29 cellular contexts compared by ENCODE assay signal in genomic region chr6:43503443-43503842, GRCh38. TPM values are rescaled to one million over a fixed set of nuclear protein-coding genes. Genes with fewer than 3 reads are reported as not detected.
A peak's percentile ranks its signal among the peaks of the same experiment; 100 is the strongest.
DNase-seq lines count a peak whose midpoint lies in the region; ATAC-seq, FAIRE-seq and TF ChIP-seq lines count a peak whose summit lies in the region.
"Had no signal": no experiment of that assay in that cellular context is flagged by ENCODE, and none has a peak within 500 bp of the region (broad histone marks: within the 10 kb centered on the region; RNA-seq: fewer than 3 reads in every experiment).

No MANE protein-coding gene starts in this region.

- no peak overlapping the region for H3K4me3 Mint-ChIP-seq in activated CD4-positive, alpha-beta T cell treated with anti-CD3 and anti-CD28 coated beads, Interleukin-2, amount 10 ng/mL, durations not matched to agents 24 days and 14 days
- H3K4me3 Mint-ChIP-seq in CD4-positive, alpha-beta memory T cell, result no peak overlapping the region
- H3K4me3 Mint-ChIP-seq in nephron progenitor cell, result no peak overlapping the region
- H3K4me3 Mint-ChIP-seq: B cell; CD8-positive, alpha-beta memory T cell had no signal

- H3K27ac ChIP-seq in CD4-positive, alpha-beta memory T cell (ENCODE audit: low read depth, low read length), result no peak overlapping the region
- H3K27ac ChIP-seq in K562 (ENCODE audit: extremely low read depth, low read depth, low read length), result no peak overlapping the region
- H3K27ac ChIP-seq: 22Rv1, C4-2B, SJSA1 had no signal

- H3K27me3 ChIP-seq in CD4-positive, alpha-beta memory T cell (ENCODE audit: insufficient read depth, low read length), result no peaks in the 10 kb centered on the region
- H3K27me3 ChIP-seq in K562 (ENCODE audit: control insufficient read depth in 2 of 2, insufficient read depth in 2 of 2, low read length in 2 of 2), result no peaks in the 10 kb centered on the region
- H3K27me3 ChIP-seq: SJSA1 had no signal

- CTCF ChIA-PET in CD4-positive, alpha-beta memory T cell (lab: Charles Lee; ENCODE audit: partially characterized antibody), result interaction anchor here (0.8 to 8.5 kb wide), 5 partner anchors 10 to 236 kb away, joined by 3 to 108 read pairs (median 3); no protein-coding TSS in a partner anchor
- CTCF ChIA-PET in K562 (lab: Yijun Ruan, JAX; ENCODE audit: low intra/inter-chr PET ratio), result no interaction called here

- BruUV-seq in K562 (replicated peaks; lab: Mats Ljungman, UMichigan), result TSS peak; percentile 21

- H3K36me3 Mint-ChIP-seq in activated CD4-positive, alpha-beta T cell treated with anti-CD3 and anti-CD28 coated beads, Interleukin-2, amount 10 ng/mL, durations not matched to agents 24 days and 14 days (ENCODE audit: low read depth), result peaks cover 37% of the 10 kb centered on the region
- H3K36me3 Mint-ChIP-seq in CD4-positive, alpha-beta memory T cell, result peaks cover 42 to 66% of the 10 kb centered on the region in 2 donors
- H3K36me3 Mint-ChIP-seq in nephron progenitor cell (ENCODE audit: low read depth), result peaks cover 30% of the 10 kb centered on the region

- no peak for TF ChIP-seq RAD21 in K562 (CRISPR knock-in tag; conservative IDR thresholded peaks at IDR 0.05 in 1 of 2, IDR thresholded peaks at IDR 0.05 in 1 of 2)

- in situ Hi-C loops in K562 (cut with MboI), result no loop called here

- peaks cover 8% of the 10 kb centered on the region; the same call in 1 of the 2 replicates for H4K20me1 ChIP-seq in K562 (replicated peaks; ENCODE audit: control insufficient read depth, insufficient read depth, low read length)

- intact Hi-C loops in activated CD4-positive, alpha-beta T cell treated with anti-CD3 and anti-CD28 coated beads, Interleukin-2, amount 10 ng/mL, durations not matched to agents 24 days and 14 days (cut with micrococcal nuclease), result no loop called here
- intact Hi-C loops in CD4-positive, alpha-beta memory T cell (cut with micrococcal nuclease), result no loop called here
- intact Hi-C loops in K562 (cut with micrococcal nuclease), result no loop called here

- H3K9ac ChIP-seq in K562 (ENCODE audit: insufficient read depth in 1 of 2, low read depth in 2 of 2, low read length in 2 of 2), result 0 out of 4 replicates have a peak overlapping the region, but pooled peaks of 1 of the 2 experiments have one; percentile 6

- 85% methylated on average over 8 of the region's 8 CpGs for WGBS in K562 (ENCODE audit: insufficient coverage, low coverage, missing lambda C conversion rate)

- no peak for DNase-seq in activated CD4-positive, alpha-beta T cell treated with anti-CD3 and anti-CD28 coated beads, Interleukin-2, amount 10 ng/mL, durations not matched to agents 24 days and 14 days
- DNase-seq in activated CD4-positive, alpha-beta T cell treated with anti-CD3 and anti-CD28 coated beads, Interleukin-2, amount 50 U/mL, for 48 hours, result no peak
- no peak for DNase-seq in CD4-positive, alpha-beta memory T cell
- DNase-seq in K562 (ENCODE audit: extremely low read depth in 1 of 4, low spot score in 3 of 4), result no peak
- no peak for DNase-seq in nephron progenitor cell
- no peak for DNase-seq in NCI-H69 (lab: John Stamatoyannopoulos, UW)
- DNase-seq in SHP77 (lab: John Stamatoyannopoulos, UW), result no peak
- DNase-seq: Calu3; CD8-positive, alpha-beta memory T cell; DMS79 treated with DMSO at 0.1 percent for 48 hours; GF-D8; GOT3; Karpas-422; MV-4-11; NCI-H1105; NCI-H1436 treated with DMSO at 0.1 percent for 48 hours; NCI-H187 treated with DMSO at 0.1 percent for 48 hours; NCI-H2171 treated with DMSO at 0.1 percent for 48 hours; NCI-H524; NCI-H82; NK-92 treated with Interleukin-12 subunit alpha and Interleukin-12 subunit beta, amount 100 ng/mL, for 24 hours; PC-3 had no signal

- peaks cover 10% of the 10 kb centered on the region for H3K27me3 Mint-ChIP-seq in activated CD4-positive, alpha-beta T cell treated with anti-CD3 and anti-CD28 coated beads, Interleukin-2, amount 10 ng/mL, durations not matched to agents 24 days and 14 days
- H3K27me3 Mint-ChIP-seq in CD4-positive, alpha-beta memory T cell, result peaks cover 2 to 5% of the 10 kb centered on the region in 2 donors
- peaks cover 10% of the 10 kb centered on the region for H3K27me3 Mint-ChIP-seq in nephron progenitor cell (ENCODE audit: low read depth, poor library complexity)
- H3K27me3 Mint-ChIP-seq: B cell had no signal

- no peak for TF ChIP-seq EP300 in K562 (IDR thresholded peaks at IDR 0.05; ENCODE audit: low read length)

- no peak for FAIRE-seq in K562 (lab: Jason Lieb, UNC)
- FAIRE-seq: GM12891 had no signal

- ATAC-seq in K562 (no peak), GM21360 (IDR thresholded peaks at IDR 0.05; ENCODE audit: unreplicated experiment) (no peak)
- ATAC-seq: PC-3 had no signal

- POLR2A ChIA-PET in CD4-positive, alpha-beta memory T cell (lab: Charles Lee; ENCODE audit: partially characterized antibody), result no interaction called here
- POLR2A ChIA-PET in K562 (lab: Yijun Ruan, JAX), result interaction anchor here (0.6 to 2.2 kb wide), 7 partner anchors 9 to 334 kb away, joined by 3 to 10 read pairs (median 4); no protein-coding TSS in a partner anchor

- no peak for TF ChIP-seq POLR2A in K562 (conservative IDR thresholded peaks at IDR 0.05)

- no peaks in the 10 kb centered on the region for H3K9me1 ChIP-seq in K562 (ENCODE audit: control insufficient read depth, insufficient read depth, low read length)

- H3K4me3 ChIP-seq in CD4-positive, alpha-beta memory T cell (ENCODE audit: low read length in 2 of 2), result no peak overlapping the region
- H3K4me3 ChIP-seq in K562, result no peak overlapping the region
- H3K4me3 ChIP-seq: HAP-1, SJSA1 had no signal

- H3K4me1 Mint-ChIP-seq in activated CD4-positive, alpha-beta T cell treated with anti-CD3 and anti-CD28 coated beads, Interleukin-2, amount 10 ng/mL, durations not matched to agents 24 days and 14 days, result peaks cover under 1% of the 10 kb centered on the region
- peaks cover 2 to 10% (median 3%) of the 10 kb centered on the region in 4 donors for H3K4me1 Mint-ChIP-seq in CD4-positive, alpha-beta memory T cell
- H3K4me1 Mint-ChIP-seq in nephron progenitor cell, result peaks cover 2% of the 10 kb centered on the region

- H3K27ac Mint-ChIP-seq in activated CD4-positive, alpha-beta T cell treated with anti-CD3 and anti-CD28 coated beads, Interleukin-2, amount 10 ng/mL, durations not matched to agents 24 days and 14 days, result peak overlapping the region; percentile 3
- peak overlapping the region in 6 of 7 donors; percentile 15 to 80 (median 56) for H3K27ac Mint-ChIP-seq in CD4-positive, alpha-beta memory T cell
- H3K27ac Mint-ChIP-seq in nephron progenitor cell, result peak overlapping the region; percentile 87
- H3K27ac Mint-ChIP-seq: B cell had no signal

- no peak for TF ChIP-seq CTCF in K562 (IDR thresholded peaks at IDR 0.05 in 2 of 3, conservative IDR thresholded peaks at IDR 0.05 in 1 of 3; ENCODE audit: insufficient read depth in 2 of 3, low read depth in 1 of 3, low read length in 3 of 3)
- no peak for TF ChIP-seq CTCF in nephron progenitor cell (IDR thresholded peaks at IDR 0.05)

- peaks cover 41% of the 10 kb centered on the region for H3K36me3 ChIP-seq in CD4-positive, alpha-beta memory T cell (ENCODE audit: insufficient read depth, low read length)
- peaks cover 70% of the 10 kb centered on the region; the same call in 2 of the 3 replicates for H3K36me3 ChIP-seq in K562 (ENCODE audit: control insufficient read depth, insufficient read depth, low read length)

- H3K79me2 ChIP-seq in K562 (ENCODE audit: control insufficient read depth, insufficient read depth, low read length), result no peaks in the 10 kb centered on the region

- no peaks in the 10 kb centered on the region for H3K9me3 ChIP-seq in CD4-positive, alpha-beta memory T cell (ENCODE audit: control insufficient read depth in 1 of 2, low read length in 2 of 2)
- H3K9me3 ChIP-seq in K562 (replicated peaks; ENCODE audit: control insufficient read depth, insufficient read depth, low read depth, low read length), result no peaks in the 10 kb centered on the region
- H3K9me3 ChIP-seq: HAP-1, SJSA1 had no signal

- peaks cover 4% of the 10 kb centered on the region for H3K4me1 ChIP-seq in CD4-positive, alpha-beta memory T cell (ENCODE audit: insufficient read depth, low read length)
- H3K4me1 ChIP-seq in K562 (replicated peaks in 1 of 2; ENCODE audit: control insufficient read depth in 2 of 2, insufficient read depth in 2 of 2, low read length in 2 of 2), result peaks cover 5 to 22% of the 10 kb centered on the region in 2 experiments; a peak in 4 of 5 replicates
- H3K4me1 ChIP-seq: HAP-1, SJSA1 had no signal

- H2AFZ ChIP-seq in K562 (ENCODE audit: low read depth, low read length), result no peak overlapping the region

- H3K4me2 ChIP-seq in K562 (ENCODE audit: insufficient read depth, low read length), result no peak overlapping the region

- H3K9me3 Mint-ChIP-seq in activated CD4-positive, alpha-beta T cell treated with anti-CD3 and anti-CD28 coated beads, Interleukin-2, amount 10 ng/mL, durations not matched to agents 24 days and 14 days, result no peaks in the 10 kb centered on the region
- H3K9me3 Mint-ChIP-seq in CD4-positive, alpha-beta memory T cell, result no peaks in the 10 kb centered on the region
- H3K9me3 Mint-ChIP-seq in nephron progenitor cell, result no peaks in the 10 kb centered on the region
- H3K9me3 Mint-ChIP-seq: CD8-positive, alpha-beta memory T cell had no signal

RNA-seq across cellular contexts. Expression of gene LRRC73, which starts 6.7 kb away (rescaled TPM):
- 0.14 and 0.51 TPM in 2 replicates for total RNA-seq in activated CD4-positive, alpha-beta T cell treated with anti-CD3 and anti-CD28 coated beads, Interleukin-2, amount 10 ng/mL, durations not matched to agents 24 days and 14 days
- total RNA-seq in CD4-positive, alpha-beta memory T cell, result under 1 TPM; 0.55 to 0.67 TPM
- polyA plus RNA-seq in CD4-positive, alpha-beta memory T cell, result not detected
- total RNA-seq in K562 (2011; cell fraction: chromatin; rRNA removed; ENCODE audit: low replicate concordance), result 0.58 TPM in 1 of 2 replicates, not detected in the other
- total RNA-seq in K562 (2011; cell fraction: nucleolus; rRNA removed), result 0.53 and 0.83 TPM in 2 replicates
- total RNA-seq in K562 (2011; cell fraction: nucleoplasm; rRNA removed), result 0.53 and 0.66 TPM in 2 replicates
- total RNA-seq in K562 (2014; rRNA removed) (0.12 and 0.27 TPM in 2 replicates), K562 (2014; rRNA removed; fragmentation: Illumina TruSeq; extraction: Trizol) (not detected in 2 replicates), K562 (2015; rRNA removed; fragmentation: Illumina TruSeq; extraction: Trizol) (0.07 and 0.11 TPM in 2 replicates), K562 (2021) (0.34 and 0.55 TPM in 2 replicates)
- polyA plus RNA-seq in K562 (2011; rRNA removed) (0.07 and 0.20 TPM in 2 replicates), K562 (2014; fragmentation: Illumina TruSeq; extraction: Trizol) (0.07 and 0.12 TPM in 2 replicates), K562 (2014; fragmentation: Nextera tagmentation; extraction: Ambion mirVana) (not detected), K562 (2014; rRNA removed) (0.08 and 0.09 TPM in 2 replicates)
- 0.16 and 0.39 TPM in 2 replicates for polyA plus RNA-seq in K562 (2011; cell fraction: cytosol; rRNA removed)
- 0.50 TPM in 1 of 2 replicates, not detected in the other for polyA plus RNA-seq in K562 (2011; cell fraction: nucleus; rRNA removed)
- 0.08 and 0.21 TPM in 2 replicates for polyA plus RNA-seq in K562 (2012)
- 0.12 TPM in 1 of 2 replicates, not detected in the other for polyA minus RNA-seq in K562 (2011; rRNA and poly(A)+ RNA removed)
- polyA minus RNA-seq in K562 (2011; cell fraction: cytosol; rRNA and poly(A)+ RNA removed), result not detected in 2 replicates
- 0.54 and 0.78 TPM in 2 replicates for polyA minus RNA-seq in K562 (2011; cell fraction: nucleus; rRNA and poly(A)+ RNA removed)
- total RNA-seq: SJSA1 had no signal
- polyA plus RNA-seq: CD8-positive, alpha-beta memory T cell had no signal

RNA-seq across cellular contexts. Expression of gene YIPF3, which starts 13.3 kb away (rescaled TPM):
- 47.7 and 52.1 TPM in 2 replicates for total RNA-seq in activated CD4-positive, alpha-beta T cell treated with anti-CD3 and anti-CD28 coated beads, Interleukin-2, amount 10 ng/mL, durations not matched to agents 24 days and 14 days
- total RNA-seq in CD4-positive, alpha-beta memory T cell, result 10 to 100 TPM; 74.8 to 82.9 TPM
- polyA plus RNA-seq in CD4-positive, alpha-beta memory T cell, result 10 to 100 TPM; 82.2 to 94.7 TPM
- total RNA-seq in K562 (2011; cell fraction: chromatin; rRNA removed; ENCODE audit: low replicate concordance), result 124 and 279 TPM in 2 replicates
- 200 and 272 TPM in 2 replicates for total RNA-seq in K562 (2011; cell fraction: nucleolus; rRNA removed)
- total RNA-seq in K562 (2011; cell fraction: nucleoplasm; rRNA removed), result 167 and 189 TPM in 2 replicates
- total RNA-seq in K562 (2014; rRNA removed) (57.6 and 67.8 TPM in 2 replicates), K562 (2014; rRNA removed; fragmentation: Illumina TruSeq; extraction: Trizol) (25.9 and 27.5 TPM in 2 replicates), K562 (2015; rRNA removed; fragmentation: Illumina TruSeq; extraction: Trizol) (31.5 and 32.9 TPM in 2 replicates), K562 (2021) (65.1 and 69.3 TPM in 2 replicates)
- polyA plus RNA-seq in K562 (2011; rRNA removed) (74.8 and 182 TPM in 2 replicates), K562 (2014; fragmentation: Illumina TruSeq; extraction: Trizol) (75.3 and 78.5 TPM in 2 replicates), K562 (2014; fragmentation: Nextera tagmentation; extraction: Ambion mirVana) (10 to 100 TPM; 40.4 to 48.6 TPM), K562 (2014; rRNA removed) (54.6 and 72.9 TPM in 2 replicates)
- polyA plus RNA-seq in K562 (2011; cell fraction: cytosol; rRNA removed), result 121 and 141 TPM in 2 replicates
- polyA plus RNA-seq in K562 (2011; cell fraction: nucleus; rRNA removed), result 293 and 318 TPM in 2 replicates
- 55.8 and 113 TPM in 2 replicates for polyA plus RNA-seq in K562 (2012)
- 80.6 and 102 TPM in 2 replicates for polyA minus RNA-seq in K562 (2011; rRNA and poly(A)+ RNA removed)
- polyA minus RNA-seq in K562 (2011; cell fraction: cytosol; rRNA and poly(A)+ RNA removed), result 31.1 and 31.2 TPM in 2 replicates
- polyA minus RNA-seq in K562 (2011; cell fraction: nucleus; rRNA and poly(A)+ RNA removed), result 56.0 and 75.5 TPM in 2 replicates

RNA-seq across cellular contexts. Expression of gene POLR1C, which starts 13.4 kb away (rescaled TPM):
- total RNA-seq in activated CD4-positive, alpha-beta T cell treated with anti-CD3 and anti-CD28 coated beads, Interleukin-2, amount 10 ng/mL, durations not matched to agents 24 days and 14 days, result 91.7 TPM in 2 replicates
- 10 to 100 TPM; 42.5 to 47.7 TPM for total RNA-seq in CD4-positive, alpha-beta memory T cell
- polyA plus RNA-seq in CD4-positive, alpha-beta memory T cell, result 10 to 100 TPM; 14.4 to 21.9 TPM
- total RNA-seq in K562 (2011; cell fraction: chromatin; rRNA removed; ENCODE audit: low replicate concordance), result 232 and 283 TPM in 2 replicates
- 153 TPM in 2 replicates for total RNA-seq in K562 (2011; cell fraction: nucleolus; rRNA removed)
- 142 and 162 TPM in 2 replicates for total RNA-seq in K562 (2011; cell fraction: nucleoplasm; rRNA removed)
- total RNA-seq in K562 (2014; rRNA removed) (74.8 and 83.5 TPM in 2 replicates), K562 (2014; rRNA removed; fragmentation: Illumina TruSeq; extraction: Trizol) (109 and 114 TPM in 2 replicates), K562 (2015; rRNA removed; fragmentation: Illumina TruSeq; extraction: Trizol) (103 and 104 TPM in 2 replicates), K562 (2021) (116 and 120 TPM in 2 replicates)
- polyA plus RNA-seq in K562 (2011; rRNA removed) (173 and 226 TPM in 2 replicates), K562 (2014; fragmentation: Illumina TruSeq; extraction: Trizol) (142 and 181 TPM in 2 replicates), K562 (2014; fragmentation: Nextera tagmentation; extraction: Ambion mirVana) (100 to 1,000 TPM; 405 to 429 TPM), K562 (2014; rRNA removed) (120 and 136 TPM in 2 replicates)
- polyA plus RNA-seq in K562 (2011; cell fraction: cytosol; rRNA removed), result 122 and 151 TPM in 2 replicates
- 346 and 441 TPM in 2 replicates for polyA plus RNA-seq in K562 (2011; cell fraction: nucleus; rRNA removed)
- 59.7 and 216 TPM in 2 replicates for polyA plus RNA-seq in K562 (2012)
- 115 and 145 TPM in 2 replicates for polyA minus RNA-seq in K562 (2011; rRNA and poly(A)+ RNA removed)
- polyA minus RNA-seq in K562 (2011; cell fraction: cytosol; rRNA and poly(A)+ RNA removed), result 35.9 and 46.4 TPM in 2 replicates
- 58.0 and 80.9 TPM in 2 replicates for polyA minus RNA-seq in K562 (2011; cell fraction: nucleus; rRNA and poly(A)+ RNA removed)

RNA-seq across cellular contexts. Expression of gene TJAP1, which starts 26.1 kb away (rescaled TPM):
- total RNA-seq in activated CD4-positive, alpha-beta T cell treated with anti-CD3 and anti-CD28 coated beads, Interleukin-2, amount 10 ng/mL, durations not matched to agents 24 days and 14 days, result 40.7 and 41.1 TPM in 2 replicates
- total RNA-seq in CD4-positive, alpha-beta memory T cell, result 10 to 100 TPM; 52.0 to 54.4 TPM
- 10 to 100 TPM in 1 of 2 donors, 1 to 10 TPM in 1; 7.3 to 12.1 TPM for polyA plus RNA-seq in CD4-positive, alpha-beta memory T cell
- 43.2 and 99.7 TPM in 2 replicates for total RNA-seq in K562 (2011; cell fraction: chromatin; rRNA removed; ENCODE audit: low replicate concordance)
- total RNA-seq in K562 (2011; cell fraction: nucleolus; rRNA removed), result 41.3 and 52.0 TPM in 2 replicates
- 55.1 and 68.1 TPM in 2 replicates for total RNA-seq in K562 (2011; cell fraction: nucleoplasm; rRNA removed)
- total RNA-seq in K562 (2014; rRNA removed), result 17.0 and 23.1 TPM in 2 replicates
- 7.2 TPM in 2 replicates for total RNA-seq in K562 (2014; rRNA removed; fragmentation: Illumina TruSeq; extraction: Trizol)
- total RNA-seq in K562 (2015; rRNA removed; fragmentation: Illumina TruSeq; extraction: Trizol), result 11.1 and 11.2 TPM in 2 replicates
- 25.4 and 35.8 TPM in 2 replicates for total RNA-seq in K562 (2021)
- 16.2 and 25.3 TPM in 2 replicates for polyA plus RNA-seq in K562 (2011; rRNA removed)
- 16.2 and 19.2 TPM in 2 replicates for polyA plus RNA-seq in K562 (2011; cell fraction: cytosol; rRNA removed)
- polyA plus RNA-seq in K562 (2011; cell fraction: nucleus; rRNA removed), result 92.6 and 107 TPM in 2 replicates
- polyA plus RNA-seq in K562 (2012), result 19.6 and 33.5 TPM in 2 replicates
- 17.0 and 21.3 TPM in 2 replicates for polyA plus RNA-seq in K562 (2014; fragmentation: Illumina TruSeq; extraction: Trizol)
- under 1 TPM; 0.06 to 0.29 TPM for polyA plus RNA-seq in K562 (2014; fragmentation: Nextera tagmentation; extraction: Ambion mirVana)
- 24.2 and 31.1 TPM in 2 replicates for polyA plus RNA-seq in K562 (2014; rRNA removed)
- 11.2 and 14.6 TPM in 2 replicates for polyA minus RNA-seq in K562 (2011; rRNA and poly(A)+ RNA removed)
- 8.1 and 9.8 TPM in 2 replicates for polyA minus RNA-seq in K562 (2011; cell fraction: cytosol; rRNA and poly(A)+ RNA removed)
- polyA minus RNA-seq in K562 (2011; cell fraction: nucleus; rRNA and poly(A)+ RNA removed), result 16.6 and 17.1 TPM in 2 replicates

RNA-seq across cellular contexts. Expression of gene DLK2, which starts 48.1 kb away (rescaled TPM):
- total RNA-seq in activated CD4-positive, alpha-beta T cell treated with anti-CD3 and anti-CD28 coated beads, Interleukin-2, amount 10 ng/mL, durations not matched to agents 24 days and 14 days, result 1.6 and 2.0 TPM in 2 replicates
- under 1 TPM; 0.33 to 0.49 TPM for total RNA-seq in CD4-positive, alpha-beta memory T cell
- polyA plus RNA-seq in CD4-positive, alpha-beta memory T cell, result 1 to 10 TPM; 1.2 to 1.4 TPM
- 0.30 and 1.3 TPM in 2 replicates for total RNA-seq in K562 (2011; cell fraction: chromatin; rRNA removed; ENCODE audit: low replicate concordance)
- total RNA-seq in K562 (2011; cell fraction: nucleolus; rRNA removed), result 2.2 and 3.3 TPM in 2 replicates
- total RNA-seq in K562 (2011; cell fraction: nucleoplasm; rRNA removed), result 1.9 and 2.0 TPM in 2 replicates
- total RNA-seq in K562 (2014; rRNA removed) (0.23 and 0.29 TPM in 2 replicates), K562 (2014; rRNA removed; fragmentation: Illumina TruSeq; extraction: Trizol) (not detected in 2 replicates), K562 (2015; rRNA removed; fragmentation: Illumina TruSeq; extraction: Trizol) (0.11 TPM in 1 of 2 replicates, not detected in the other), K562 (2021) (0.36 and 0.53 TPM in 2 replicates)
- polyA plus RNA-seq in K562 (2011; rRNA removed) (0.35 and 0.74 TPM in 2 replicates), K562 (2014; fragmentation: Illumina TruSeq; extraction: Trizol) (0.16 and 0.37 TPM in 2 replicates), K562 (2014; fragmentation: Nextera tagmentation; extraction: Ambion mirVana) (not detected), K562 (2014; rRNA removed) (0.45 and 0.65 TPM in 2 replicates)
- polyA plus RNA-seq in K562 (2011; cell fraction: cytosol; rRNA removed), result 1.0 and 1.8 TPM in 2 replicates
- 0.87 and 1.3 TPM in 2 replicates for polyA plus RNA-seq in K562 (2011; cell fraction: nucleus; rRNA removed)
- polyA plus RNA-seq in K562 (2012), result 0.59 and 0.60 TPM in 2 replicates
- polyA minus RNA-seq in K562 (2011; rRNA and poly(A)+ RNA removed), result 0.25 and 0.27 TPM in 2 replicates
- not detected in 2 replicates for polyA minus RNA-seq in K562 (2011; cell fraction: cytosol; rRNA and poly(A)+ RNA removed)
- polyA minus RNA-seq in K562 (2011; cell fraction: nucleus; rRNA and poly(A)+ RNA removed), result 0.13 and 0.44 TPM in 2 replicates
- total RNA-seq: B cell had no signal

Comparison
In these comparisons a context has a peak if more than half of its experiments do, and no peak if none do; other contexts are left out.
1. H3K27ac Mint-ChIP-seq: peak in every context shown above with its lines; median percentile 87 in nephron progenitor cell; 56 in CD4-positive, alpha-beta memory T cell; 3 in activated CD4-positive, alpha-beta T cell treated with anti-CD3 and anti-CD28 coated beads, Interleukin-2, amount 10 ng/mL, durations not matched to agents 24 days and 14 days.